ENCODE assay signal across 8 cellular contexts in the genomic region with DNA sequence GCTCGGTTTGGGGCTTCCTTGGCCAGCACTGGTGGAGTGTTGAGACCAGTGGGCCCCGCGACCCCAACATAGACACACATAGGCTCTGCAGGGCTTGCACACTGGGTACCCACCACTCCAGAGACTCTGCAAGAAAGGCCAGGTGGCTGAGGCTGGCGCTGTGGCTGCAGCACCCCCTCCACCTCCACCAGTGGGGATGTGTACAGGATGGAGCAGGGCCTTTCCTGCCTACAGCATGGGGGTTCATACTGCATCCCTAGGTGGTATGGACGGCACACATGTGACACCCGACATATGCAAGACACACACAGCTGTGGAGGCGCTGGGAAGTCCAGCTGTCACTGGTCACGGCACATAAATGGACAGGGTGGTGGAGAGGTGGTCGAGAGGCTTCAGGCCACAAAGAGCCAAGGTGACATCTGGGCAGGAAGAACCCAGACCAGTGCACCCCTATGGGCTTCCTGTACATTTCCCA. TPM values are rescaled to one million over a fixed set of nuclear protein-coding genes. Genes with fewer than 3 reads are reported as not detected.
DNase-seq lines count a peak whose midpoint lies in the region; ATAC-seq and TF ChIP-seq lines count a peak whose summit lies in the region.

No MANE protein-coding gene starts in this region.

- H3K4me1 Mint-ChIP-seq in HFFc6 (ENCODE audit: low read depth) (peaks cover 34% of the 10 kb centered on the region), immature natural killer cell (peaks cover 58 to 62% of the 10 kb centered on the region in 2 donors)
- peaks cover 11% of the 10 kb centered on the region for H3K4me1 Mint-ChIP-seq in activated T-helper 17 cell treated with anti-CD3 and anti-CD28 coated beads, Interleukin-2, amount 50 U/mL, for 72 hours
- H3K4me1 Mint-ChIP-seq in stimulated activated naive CD8-positive, alpha-beta T cell treated with anti-CD3 and anti-CD28 coated beads, Interleukin-15, Interleukin-2, amounts not matched to agents 100 ng/mL and 50 ng/mL, for 24 hours (ENCODE audit: low read depth), result peaks cover 50% of the 10 kb centered on the region

- ATAC-seq in activated T-helper 17 cell treated with anti-CD3 and anti-CD28 coated beads, Interleukin-2, amount 50 U/mL, for 72 hours (replicated peaks), result no peak

- no peak for TF ChIP-seq CTCF in HFFc6 (IDR thresholded peaks at IDR 0.05)

- no peak for DNase-seq in HFFc6
- no peak for DNase-seq in immature natural killer cell
- DNase-seq in stimulated activated CD4-positive, alpha-beta T cell treated with anti-CD3 and anti-CD28 coated beads, Interleukin-4, amount 100 ng/mL, for 1 hour, result no peak
- no peak for DNase-seq in DMS53 (lab: John Stamatoyannopoulos, UW)
- no peak for DNase-seq in ecto neural progenitor cell (ENCODE audit: low spot score)
- no peak for DNase-seq in putamen (ENCODE audit: low spot score)

- H3K36me3 Mint-ChIP-seq in HFFc6 (ENCODE audit: low read depth) (no peaks in the 10 kb centered on the region), immature natural killer cell (peaks cover 0 to 4% (median 4%) of the 10 kb centered on the region in 3 donors)
- peaks cover 24% of the 10 kb centered on the region for H3K36me3 Mint-ChIP-seq in activated T-helper 17 cell treated with anti-CD3 and anti-CD28 coated beads, Interleukin-2, amount 50 U/mL, for 72 hours (ENCODE audit: low read depth)
- H3K36me3 Mint-ChIP-seq in stimulated activated naive CD8-positive, alpha-beta T cell treated with anti-CD3 and anti-CD28 coated beads, Interleukin-15, Interleukin-2, amounts not matched to agents 100 ng/mL and 50 ng/mL, for 24 hours (ENCODE audit: low read depth), result no peaks in the 10 kb centered on the region

- H3K9me3 Mint-ChIP-seq in HFFc6 (no peaks in the 10 kb centered on the region), immature natural killer cell (no peaks in the 10 kb centered on the region)
- H3K9me3 Mint-ChIP-seq in activated T-helper 17 cell treated with anti-CD3 and anti-CD28 coated beads, Interleukin-2, amount 50 U/mL, for 72 hours, result no peaks in the 10 kb centered on the region
- H3K9me3 Mint-ChIP-seq in stimulated activated naive CD8-positive, alpha-beta T cell treated with anti-CD3 and anti-CD28 coated beads, Interleukin-15, Interleukin-2, amounts not matched to agents 100 ng/mL and 50 ng/mL, for 24 hours, result no peaks in the 10 kb centered on the region

- peak overlapping the region; percentile 79 for H3K4me3 Mint-ChIP-seq in HFFc6
- H3K4me3 Mint-ChIP-seq in activated T-helper 17 cell treated with anti-CD3 and anti-CD28 coated beads, Interleukin-2, amount 50 U/mL, for 72 hours, result peak overlapping the region; percentile 77
- H3K4me3 Mint-ChIP-seq in immature natural killer cell, result peak overlapping the region; percentile 86 to 91 (median 90)
- H3K4me3 Mint-ChIP-seq in stimulated activated naive CD8-positive, alpha-beta T cell treated with anti-CD3 and anti-CD28 coated beads, Interleukin-15, Interleukin-2, amounts not matched to agents 100 ng/mL and 50 ng/mL, for 24 hours, result peak overlapping the region; percentile 81

- peaks cover 2% of the 10 kb centered on the region; the same call in 1 of the 2 replicates for H3K27me3 Mint-ChIP-seq in HFFc6 (ENCODE audit: insufficient read depth)
- no peaks in the 10 kb centered on the region for H3K27me3 Mint-ChIP-seq in activated T-helper 17 cell treated with anti-CD3 and anti-CD28 coated beads, Interleukin-2, amount 50 U/mL, for 72 hours
- H3K27me3 Mint-ChIP-seq in immature natural killer cell (ENCODE audit: low read depth in 3 of 3), result peaks cover 18 to 31% (median 20%) of the 10 kb centered on the region in 3 donors
- no peaks in the 10 kb centered on the region for H3K27me3 Mint-ChIP-seq in stimulated activated naive CD8-positive, alpha-beta T cell treated with anti-CD3 and anti-CD28 coated beads, Interleukin-15, Interleukin-2, amounts not matched to agents 100 ng/mL and 50 ng/mL, for 24 hours

- no peak overlapping the region for H3K27ac Mint-ChIP-seq in HFFc6
- peak overlapping the region; percentile 69 for H3K27ac Mint-ChIP-seq in activated T-helper 17 cell treated with anti-CD3 and anti-CD28 coated beads, Interleukin-2, amount 50 U/mL, for 72 hours
- peak overlapping the region; percentile 63 to 92 (median 86) for H3K27ac Mint-ChIP-seq in immature natural killer cell
- peak overlapping the region; percentile 52 for H3K27ac Mint-ChIP-seq in stimulated activated naive CD8-positive, alpha-beta T cell treated with anti-CD3 and anti-CD28 coated beads, Interleukin-15, Interleukin-2, amounts not matched to agents 100 ng/mL and 50 ng/mL, for 24 hours

RNA-seq across cellular contexts. Expression of gene RNPEPL1, which starts 1.3 kb away (rescaled TPM):
- 10 to 100 TPM; 36.9 to 48.5 (median 43.3) TPM for total RNA-seq in HFFc6 (2021; fragmentation: NEBNext Ultra II Directional; extraction: Animal tissue kit (Norgen Biotek cat#: 25700))
- total RNA-seq in activated T-helper 17 cell treated with anti-CD3 and anti-CD28 coated beads, Interleukin-2, amount 50 U/mL, for 72 hours, result 10 to 100 TPM; 27.2 to 52.7 TPM
- 10 to 100 TPM; 46.5 to 51.4 (median 49.9) TPM for polyA plus RNA-seq in immature natural killer cell

RNA-seq across cellular contexts. Expression of gene DUSP28, which starts 9.4 kb away (rescaled TPM):
- 1 to 10 TPM; 3.1 to 5.0 (median 4.3) TPM for total RNA-seq in HFFc6 (2021; fragmentation: NEBNext Ultra II Directional; extraction: Animal tissue kit (Norgen Biotek cat#: 25700))
- total RNA-seq in activated T-helper 17 cell treated with anti-CD3 and anti-CD28 coated beads, Interleukin-2, amount 50 U/mL, for 72 hours, result 1 to 10 TPM; 3.6 to 8.3 TPM
- 10 to 100 TPM; 13.7 to 27.4 (median 27.4) TPM for polyA plus RNA-seq in immature natural killer cell

RNA-seq across cellular contexts. Expression of gene ANKMY1, which starts 11.8 kb away (rescaled TPM):
- 1 to 10 TPM; 4.4 to 5.6 (median 5.2) TPM for total RNA-seq in HFFc6 (2021; fragmentation: NEBNext Ultra II Directional; extraction: Animal tissue kit (Norgen Biotek cat#: 25700))
- total RNA-seq in activated T-helper 17 cell treated with anti-CD3 and anti-CD28 coated beads, Interleukin-2, amount 50 U/mL, for 72 hours, result 10 to 100 TPM; 14.5 to 28.8 TPM
- 10 to 100 TPM in 1 of 3 donors, 1 to 10 TPM in 2; 5.6 to 12.4 (median 7.3) TPM for polyA plus RNA-seq in immature natural killer cell

RNA-seq across cellular contexts. Expression of gene CAPN10, which starts 17.0 kb away (rescaled TPM):
- 10 to 100 TPM; 13.9 to 20.5 (median 15.0) TPM for total RNA-seq in HFFc6 (2021; fragmentation: NEBNext Ultra II Directional; extraction: Animal tissue kit (Norgen Biotek cat#: 25700))
- total RNA-seq in activated T-helper 17 cell treated with anti-CD3 and anti-CD28 coated beads, Interleukin-2, amount 50 U/mL, for 72 hours, result 10 to 100 TPM; 28.6 to 42.3 TPM
- 10 to 100 TPM in 2 of 3 donors, 1 to 10 TPM in 1; 9.7 to 22.5 (median 11.6) TPM for polyA plus RNA-seq in immature natural killer cell

RNA-seq across cellular contexts. Expression of gene GPR35, which starts 55.7 kb away (rescaled TPM):
- under 1 TPM in 3 of 6 experiments, not detected in 3; 0.11 to 0.28 (median 0.14) TPM for total RNA-seq in HFFc6 (2021; fragmentation: NEBNext Ultra II Directional; extraction: Animal tissue kit (Norgen Biotek cat#: 25700))
- total RNA-seq in activated T-helper 17 cell treated with anti-CD3 and anti-CD28 coated beads, Interleukin-2, amount 50 U/mL, for 72 hours, result 1 to 10 TPM; 2.0 to 4.4 TPM
- 1 to 10 TPM in 1 of 3 donors, under 1 TPM in 1, not detected in 1; 0.89 to 1.6 TPM for polyA plus RNA-seq in immature natural killer cell
